24 cellular contexts compared by ENCODE assay signal in the genomic region with DNA sequence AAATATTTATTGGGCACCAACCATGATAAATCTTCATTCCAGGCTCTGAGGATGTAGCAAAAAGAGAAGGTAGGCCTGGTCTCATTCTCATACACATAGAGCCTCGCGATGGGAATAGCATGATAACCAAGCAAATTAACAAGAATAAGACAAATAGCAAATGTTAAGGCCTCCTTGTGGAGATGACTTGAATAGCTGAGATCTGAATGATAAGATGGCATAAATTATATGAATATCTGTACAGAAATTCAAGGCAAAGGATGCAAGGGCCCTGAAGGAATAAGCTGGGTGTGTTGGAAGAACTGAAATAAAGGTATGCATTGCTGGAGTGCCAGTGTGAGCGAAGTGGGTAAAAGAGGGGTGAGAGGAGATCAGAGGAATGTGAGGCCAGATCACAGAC.
DNase-seq lines count a peak whose midpoint lies in the region; ATAC-seq, FAIRE-seq and TF ChIP-seq lines count a peak whose summit lies in the region.
"Had no signal": no experiment of that assay in that cellular context is flagged by ENCODE, and none has a peak within 500 bp of the region (broad histone marks: within the 10 kb centered on the region; RNA-seq: fewer than 3 reads in every experiment).

No MANE protein-coding gene starts in this region.

- ATAC-seq in SK-N-SH treated with all-trans-retinoic acid at 6 μM for 48 hours = no peak
- ATAC-seq: HCT116, Right ventricle myocardium inferior had no signal

- H3K4me1 ChIP-seq in SK-N-SH (ENCODE audit: control insufficient read depth in 1 of 2, insufficient read depth in 2 of 2, low read depth in 1 of 2, low read length in 1 of 2) = peaks cover 0 to 7% of the 10 kb centered on the region in 2 experiments; a peak in 2 of 4 replicates
- H3K4me1 ChIP-seq in MM.1S (ENCODE audit: low read length) = no peaks in the 10 kb centered on the region
- H3K4me1 ChIP-seq: Peyer's patch, SJSA1 had no signal

- TF ChIP-seq CTCF in SK-N-SH (IDR thresholded peaks at IDR 0.05) (peak; percentile 20; the same call in 1 of the 2 replicates), choroid plexus epithelial cell (conservative IDR thresholded peaks at IDR 0.05; ENCODE audit: low read depth, low read length) (peak; percentile 45), nephron progenitor cell (IDR thresholded peaks at IDR 0.05) (no peak), MM.1S (IDR thresholded peaks at IDR 0.05; ENCODE audit: low read length) (no peak)

- TF ChIP-seq EP300 in SK-N-SH (IDR thresholded peaks at IDR 0.05; ENCODE audit: borderline replicate concordance in 1 of 2, low read depth in 1 of 2, low read length in 1 of 2) = no peak

- no peaks in the 10 kb centered on the region for H3K9me3 ChIP-seq in SK-N-SH
- H3K9me3 ChIP-seq in MM.1S (replicated peaks; ENCODE audit: insufficient read depth, low read length) = no peaks in the 10 kb centered on the region
- H3K9me3 ChIP-seq: Peyer's patch, SJSA1 had no signal

- no peaks in the 10 kb centered on the region for H3K9me3 Mint-ChIP-seq in nephron progenitor cell

- FAIRE-seq in RCC 7860 (lab: Jason Lieb, UNC) = no peak

- DNase-seq in SK-N-SH = no peak
- peak; percentile 25 for DNase-seq in choroid plexus epithelial cell (ENCODE audit: low read depth)
- no peak for DNase-seq in nephron progenitor cell
- no peak for DNase-seq in RCC 7860 (ENCODE audit: low spot score)
- DNase-seq in DMS79 (lab: John Stamatoyannopoulos, UW) = no peak
- DNase-seq in MM.1S = no peak
- DNase-seq: 8988T; AML-193; C1 segment of cervical spinal cord; Calu3; CD8-positive, alpha-beta memory T cell; GF-D8; GOT3; IMR-90; MV-4-11; NCI-H1105 treated with DMSO at 0.1 percent for 48 hours; NCI-H2029 treated with DMSO at 0.1 percent for 48 hours; NCI-H2171 treated with DMSO at 0.1 percent for 48 hours; Peyer's patch had no signal

- no peak overlapping the region for H3K4me3 Mint-ChIP-seq in nephron progenitor cell
- H3K4me3 Mint-ChIP-seq: CD8-positive, alpha-beta memory T cell had no signal

- no peaks in the 10 kb centered on the region for H3K27me3 Mint-ChIP-seq in nephron progenitor cell (ENCODE audit: low read depth, poor library complexity)
- H3K27me3 Mint-ChIP-seq: CD8-positive, alpha-beta memory T cell had no signal

- H3K27ac ChIP-seq in SK-N-SH (ENCODE audit: low read depth in 2 of 2, low read length in 1 of 2) = no peak overlapping the region
- no peak overlapping the region for H3K27ac ChIP-seq in MM.1S (ENCODE audit: low read length)
- H3K27ac ChIP-seq: KMS-11, Peyer's patch, SJSA1 had no signal

- no peak for TF ChIP-seq RAD21 in SK-N-SH (IDR thresholded peaks at IDR 0.05; ENCODE audit: low read length)

- POLR2A ChIA-PET in SK-N-SH (lab: Yijun Ruan, JAX) = no interaction called here

- H3K9me2 ChIP-seq in SK-N-SH = no peaks in the 10 kb centered on the region; the same call in 1 of the 2 replicates
- no peaks in the 10 kb centered on the region for H3K9me2 ChIP-seq in MM.1S (replicated peaks; ENCODE audit: insufficient read depth, low read length)

- H2AFZ ChIP-seq in SK-N-SH (ENCODE audit: low read depth) = no peak overlapping the region
- H2AFZ ChIP-seq in MM.1S (ENCODE audit: low read length) = no peak overlapping the region

- H3K4me2 ChIP-seq in SK-N-SH (no peak overlapping the region), MM.1S (ENCODE audit: low read depth, low read length) (no peak overlapping the region)
- H3K4me2 ChIP-seq: KMS-11 had no signal

- 79% methylated on average over 3 of the region's 3 CpGs for WGBS in SK-N-SH (ENCODE audit: low lambda C conversion rate)

- H3K4me3 ChIP-seq in SK-N-SH (ENCODE audit: low read depth in 2 of 2, low read length in 1 of 2) (no peak overlapping the region), choroid plexus epithelial cell (ENCODE audit: low read depth, low read length) (no peak overlapping the region), MM.1S (ENCODE audit: low read length) (no peak overlapping the region)
- H3K4me3 ChIP-seq: Peyer's patch, SJSA1 had no signal

- H4K20me1 ChIP-seq in SK-N-SH (ENCODE audit: insufficient read depth) (no peaks in the 10 kb centered on the region), MM.1S (ENCODE audit: insufficient read depth, low read length) (no peaks in the 10 kb centered on the region)

- peak overlapping the region; percentile 7 for H3K27ac Mint-ChIP-seq in nephron progenitor cell
- H3K27ac Mint-ChIP-seq: CD8-positive, alpha-beta memory T cell had no signal

- H3K36me3 ChIP-seq in SK-N-SH (replicated peaks in 1 of 2; ENCODE audit: control insufficient read depth in 1 of 2, insufficient read depth in 2 of 2, low read length in 1 of 2) (no peaks in the 10 kb centered on the region), MM.1S (replicated peaks; ENCODE audit: insufficient read depth, low read length) (no peaks in the 10 kb centered on the region)
- H3K36me3 ChIP-seq: Peyer's patch, SJSA1 had no signal

- H3K4me1 Mint-ChIP-seq in nephron progenitor cell = peaks cover 7% of the 10 kb centered on the region
- H3K4me1 Mint-ChIP-seq: CD8-positive, alpha-beta memory T cell had no signal

- H3K27me3 ChIP-seq in SK-N-SH (ENCODE audit: insufficient read depth) = no peaks in the 10 kb centered on the region
- H3K27me3 ChIP-seq in MM.1S (replicated peaks; ENCODE audit: insufficient read depth, low read length) = no peaks in the 10 kb centered on the region
- H3K27me3 ChIP-seq: Peyer's patch, SJSA1 had no signal

- H3K79me2 ChIP-seq in SK-N-SH (ENCODE audit: insufficient read depth) (no peaks in the 10 kb centered on the region), MM.1S (ENCODE audit: low read length) (no peaks in the 10 kb centered on the region)

- CTCF ChIA-PET in SK-N-SH (lab: Yijun Ruan, JAX) = no interaction called here

- no peak overlapping the region for H3K9ac ChIP-seq in SK-N-SH
- no peak overlapping the region for H3K9ac ChIP-seq in MM.1S (ENCODE audit: low read length)
- H3K9ac ChIP-seq: KMS-11 had no signal

- no peaks in the 10 kb centered on the region for H3K36me3 Mint-ChIP-seq in nephron progenitor cell (ENCODE audit: low read depth)
- H3K36me3 Mint-ChIP-seq: CD8-positive, alpha-beta memory T cell had no signal

- H3F3A ChIP-seq in SK-N-SH (replicated peaks; ENCODE audit: insufficient read depth) = no peaks in the 10 kb centered on the region
- no peaks in the 10 kb centered on the region for H3F3A ChIP-seq in MM.1S (ENCODE audit: insufficient read depth, low read length)

TF ChIP-seq in SK-N-SH, 30 proteins besides CTCF, POLR2A, EP300 and RAD21:
- TF ChIP-seq NRF1 (IDR thresholded peaks at IDR 0.05; ENCODE audit: low read depth, low read length) (no peak), FOXM1 (IDR thresholded peaks at IDR 0.05; ENCODE audit: low read depth) (no peak), RFX5 (IDR thresholded peaks at IDR 0.05; ENCODE audit: low read length) (no peak)

TF ChIP-seq in SK-N-SH treated with all-trans-retinoic acid at 6 μM for 48 hours, 23 proteins besides CTCF, POLR2A, EP300 and RAD21 (continues in another document):
- TF ChIP-seq ARNTL (CRISPR knock-in tag; IDR thresholded peaks at IDR 0.05; ENCODE audit: borderline replicate concordance, low read depth) (no peak), GLIS3 (CRISPR knock-in tag; IDR thresholded peaks at IDR 0.05) (no peak), TOX (CRISPR knock-in tag; IDR thresholded peaks at IDR 0.05; ENCODE audit: borderline replicate concordance) (no peak), CSDC2 (CRISPR knock-in tag; IDR thresholded peaks at IDR 0.05) (no peak), ZFP30 (CRISPR knock-in tag; IDR thresholded peaks at IDR 0.05) (no peak), ZNF70 (CRISPR knock-in tag; IDR thresholded peaks at IDR 0.05) (no peak), ZNF565 (CRISPR knock-in tag; conservative IDR thresholded peaks at IDR 0.05; ENCODE audit: low read depth) (no peak), ZC3H10 (CRISPR knock-in tag; IDR thresholded peaks at IDR 0.05) (no peak)
- TF ChIP-seq, protein P1, sequence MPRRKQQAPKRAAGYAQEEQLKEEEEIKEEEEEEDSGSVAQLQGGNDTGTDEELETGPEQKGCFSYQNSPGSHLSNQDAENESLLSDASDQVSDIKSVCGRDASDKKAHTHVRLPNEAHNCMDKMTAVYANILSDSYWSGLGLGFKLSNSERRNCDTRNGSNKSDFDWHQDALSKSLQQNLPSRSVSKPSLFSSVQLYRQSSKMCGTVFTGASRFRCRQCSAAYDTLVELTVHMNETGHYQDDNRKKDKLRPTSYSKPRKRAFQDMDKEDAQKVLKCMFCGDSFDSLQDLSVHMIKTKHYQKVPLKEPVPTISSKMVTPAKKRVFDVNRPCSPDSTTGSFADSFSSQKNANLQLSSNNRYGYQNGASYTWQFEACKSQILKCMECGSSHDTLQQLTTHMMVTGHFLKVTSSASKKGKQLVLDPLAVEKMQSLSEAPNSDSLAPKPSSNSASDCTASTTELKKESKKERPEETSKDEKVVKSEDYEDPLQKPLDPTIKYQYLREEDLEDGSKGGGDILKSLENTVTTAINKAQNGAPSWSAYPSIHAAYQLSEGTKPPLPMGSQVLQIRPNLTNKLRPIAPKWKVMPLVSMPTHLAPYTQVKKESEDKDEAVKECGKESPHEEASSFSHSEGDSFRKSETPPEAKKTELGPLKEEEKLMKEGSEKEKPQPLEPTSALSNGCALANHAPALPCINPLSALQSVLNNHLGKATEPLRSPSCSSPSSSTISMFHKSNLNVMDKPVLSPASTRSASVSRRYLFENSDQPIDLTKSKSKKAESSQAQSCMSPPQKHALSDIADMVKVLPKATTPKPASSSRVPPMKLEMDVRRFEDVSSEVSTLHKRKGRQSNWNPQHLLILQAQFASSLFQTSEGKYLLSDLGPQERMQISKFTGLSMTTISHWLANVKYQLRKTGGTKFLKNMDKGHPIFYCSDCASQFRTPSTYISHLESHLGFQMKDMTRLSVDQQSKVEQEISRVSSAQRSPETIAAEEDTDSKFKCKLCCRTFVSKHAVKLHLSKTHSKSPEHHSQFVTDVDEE (CRISPR knock-in tag; IDR thresholded peaks at IDR 0.05) = no peak
- TF ChIP-seq, protein P2, sequence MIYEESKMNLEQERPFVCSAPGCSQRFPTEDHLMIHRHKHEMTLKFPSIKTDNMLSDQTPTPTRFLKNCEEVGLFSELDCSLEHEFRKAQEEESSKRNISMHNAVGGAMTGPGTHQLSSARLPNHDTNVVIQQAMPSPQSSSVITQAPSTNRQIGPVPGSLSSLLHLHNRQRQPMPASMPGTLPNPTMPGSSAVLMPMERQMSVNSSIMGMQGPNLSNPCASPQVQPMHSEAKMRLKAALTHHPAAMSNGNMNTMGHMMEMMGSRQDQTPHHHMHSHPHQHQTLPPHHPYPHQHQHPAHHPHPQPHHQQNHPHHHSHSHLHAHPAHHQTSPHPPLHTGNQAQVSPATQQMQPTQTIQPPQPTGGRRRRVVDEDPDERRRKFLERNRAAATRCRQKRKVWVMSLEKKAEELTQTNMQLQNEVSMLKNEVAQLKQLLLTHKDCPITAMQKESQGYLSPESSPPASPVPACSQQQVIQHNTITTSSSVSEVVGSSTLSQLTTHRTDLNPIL (CRISPR knock-in tag; IDR thresholded peaks at IDR 0.05; ENCODE audit: low read depth) = no peak

Comparison
In these comparisons a context has a peak if more than half of its experiments do, and no peak if none do; other contexts are left out.
1. CTCF ChIP-seq: peak in SK-N-SH (single experiment) and choroid plexus epithelial cell (single experiment); none in nephron progenitor cell (single experiment) and MM.1S (single experiment).